1 cellular context compared by ENCODE assay signal in the genomic region with DNA sequence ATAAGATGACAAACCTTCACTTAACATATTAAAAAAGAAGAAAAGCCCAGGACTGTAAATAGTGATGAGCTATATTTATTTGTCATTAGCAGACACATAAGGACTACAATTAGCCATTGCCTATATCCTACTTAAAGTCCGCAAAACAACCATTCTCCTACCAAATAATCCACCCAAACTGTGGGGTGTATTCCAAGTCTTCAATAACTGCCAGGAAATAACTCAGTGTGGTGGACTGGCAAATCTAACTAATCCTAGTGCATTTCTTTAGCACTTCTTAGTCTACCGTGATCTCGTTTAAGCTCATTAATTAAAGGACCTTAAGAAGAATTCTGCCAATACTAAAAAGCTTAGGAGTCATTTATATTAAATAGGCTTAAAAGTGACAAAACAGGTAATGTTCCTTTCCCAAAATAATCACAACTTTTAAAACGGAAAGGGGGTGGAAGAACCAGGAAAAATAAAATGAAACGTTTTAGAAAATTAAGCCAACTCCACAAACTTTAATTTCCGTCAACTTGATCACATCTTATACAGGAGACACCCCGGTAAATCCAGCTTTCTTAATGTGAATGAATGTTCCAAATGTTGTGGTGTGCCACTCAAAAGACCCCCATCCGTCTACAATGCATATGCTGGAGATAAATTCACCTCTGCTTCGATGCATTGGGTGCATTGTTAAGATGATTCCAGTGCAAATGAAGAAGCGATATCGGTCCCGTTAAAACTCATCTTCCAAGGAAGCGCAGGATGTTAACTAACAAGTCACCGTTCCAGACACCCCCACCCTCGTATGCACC.
TF ChIP-seq lines count a peak whose summit lies in the region.

No MANE protein-coding gene starts in this region.

TF ChIP-seq in endothelial cell of umbilical vein, 7 proteins besides CTCF, POLR2A, EP300 and RAD21:
- TF ChIP-seq FOS (IDR thresholded peaks at IDR 0.05; ENCODE audit: borderline replicate concordance, insufficient read depth, low read length) = no peak
- no peak for TF ChIP-seq JUN (IDR thresholded peaks at IDR 0.05; ENCODE audit: borderline replicate concordance, insufficient read depth, insufficient read length, low read depth)
- no peak for TF ChIP-seq GATA2 (IDR thresholded peaks at IDR 0.05; ENCODE audit: insufficient read depth, insufficient read length, low read depth, low read length)
- TF ChIP-seq MYC (IDR thresholded peaks at IDR 0.05; ENCODE audit: low read depth, low read length) = no peak
- TF ChIP-seq EZH2 (IDR thresholded peaks at IDR 0.05; ENCODE audit: borderline replicate concordance, low read depth, low read length, severe bottlenecking) = no peak
- no peak for TF ChIP-seq POLR2AphosphoS5 (IDR thresholded peaks at IDR 0.05; ENCODE audit: insufficient read depth, low read depth, low read length)
- TF ChIP-seq, protein P1, sequence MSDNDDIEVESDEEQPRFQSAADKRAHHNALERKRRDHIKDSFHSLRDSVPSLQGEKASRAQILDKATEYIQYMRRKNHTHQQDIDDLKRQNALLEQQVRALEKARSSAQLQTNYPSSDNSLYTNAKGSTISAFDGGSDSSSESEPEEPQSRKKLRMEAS (IDR thresholded peaks at IDR 0.05; ENCODE audit: insufficient read depth, insufficient read length) = no peak
